In genomic region chr3:133441867-133442270, GRCh38 we compare ENCODE assay signal across 8 cellular contexts. TPM values are rescaled to one million over a fixed set of nuclear protein-coding genes. Genes with fewer than 3 reads are reported as not detected.
DNase-seq lines count a peak whose midpoint lies in the region; ATAC-seq, FAIRE-seq and TF ChIP-seq lines count a peak whose summit lies in the region.

No MANE protein-coding gene starts in this region.

- no peak for TF ChIP-seq POLR2A in HepG2 (IDR thresholded peaks at IDR 0.05; ENCODE audit: insufficient read depth in 1 of 2, low read depth in 2 of 2, low read length in 2 of 2)
- no peak for TF ChIP-seq POLR2A in adrenal gland (IDR thresholded peaks at IDR 0.05)

- intact Hi-C loops in HepG2 (cut with micrococcal nuclease; ENCODE audit: unreplicated experiment) (loop anchor here (5.0 kb wide), 1 partner anchor 135 kb away; no protein-coding TSS in a partner anchor), left ventricle myocardium inferior (cut with micrococcal nuclease) (no loop called here), adrenal gland (cut with DNase I) (no loop called here)

- H3K36me3 ChIP-seq in Karpas-422 (ENCODE audit: insufficient read depth, low read length): no peaks in the 10 kb centered on the region
- no peaks in the 10 kb centered on the region for H3K36me3 ChIP-seq in HepG2 (replicated peaks in 1 of 2; ENCODE audit: control insufficient read depth in 1 of 2, insufficient read depth in 2 of 2, low read length in 2 of 2)
- H3K36me3 ChIP-seq in left ventricle myocardium inferior: no peaks in the 10 kb centered on the region
- no peaks in the 10 kb centered on the region for H3K36me3 ChIP-seq in adrenal gland (replicated peaks in 1 of 2)

- TF ChIP-seq CTCF in HepG2 (CRISPR knock-in tag; IDR thresholded peaks at IDR 0.05): no peak
- no peak for TF ChIP-seq CTCF in left ventricle myocardium inferior (IDR thresholded peaks at IDR 0.05; ENCODE audit: borderline replicate concordance)
- TF ChIP-seq CTCF in adrenal gland (IDR thresholded peaks at IDR 0.05): no peak

- H3K9ac ChIP-seq in Karpas-422 (ENCODE audit: low read length) (peak overlapping the region; percentile 25), HepG2 (ENCODE audit: insufficient read depth, low read depth, low read length) (no peak overlapping the region)

- no peaks in the 10 kb centered on the region; the same call in 1 of the 2 replicates for H3K9me3 ChIP-seq in Karpas-422 (ENCODE audit: low read length)
- no peaks in the 10 kb centered on the region for H3K9me3 ChIP-seq in HepG2 (ENCODE audit: low read length)
- no peaks in the 10 kb centered on the region for H3K9me3 ChIP-seq in left ventricle myocardium inferior (replicated peaks)
- H3K9me3 ChIP-seq in adrenal gland (replicated peaks in 1 of 3): no peaks in the 10 kb centered on the region

- H3K4me1 ChIP-seq in Karpas-422 (ENCODE audit: low read length) (peaks cover 80% of the 10 kb centered on the region), HepG2 (ENCODE audit: insufficient read depth, low read length) (peaks cover 27% of the 10 kb centered on the region), left ventricle myocardium inferior (peaks cover 3% of the 10 kb centered on the region), adrenal gland (replicated peaks in 1 of 2) (no peaks in the 10 kb centered on the region)

- no TSS peak for BruUV-seq in HepG2 (replicated peaks; lab: Mats Ljungman, UMichigan)

- ATAC-seq in GM18520 (IDR thresholded peaks at IDR 0.05; ENCODE audit: unreplicated experiment) (peak; percentile 58), GM21619 (IDR thresholded peaks at IDR 0.05; ENCODE audit: unreplicated experiment) (peak; percentile 78), HepG2 (peak; percentile 56)

- FAIRE-seq in HepG2 (lab: Jason Lieb, UNC): no peak

- POLR2A ChIA-PET in HepG2 (lab: Yijun Ruan, JAX): interaction anchor here (1.4 kb wide), 1 partner anchor 11 kb away, joined by 4 read pairs; no protein-coding TSS in a partner anchor

- TF ChIP-seq EP300 in HepG2 (IDR thresholded peaks at IDR 0.05; ENCODE audit: low read depth in 2 of 2, low read length in 2 of 2) (no peak), HepG2 (CRISPR knock-in tag; IDR thresholded peaks at IDR 0.05; ENCODE audit: borderline replicate concordance) (no peak)

- H3K79me2 ChIP-seq in Karpas-422 (ENCODE audit: low read length) (no peaks in the 10 kb centered on the region), HepG2 (ENCODE audit: insufficient read depth, low read length) (no peaks in the 10 kb centered on the region)

- H3K4me2 ChIP-seq in Karpas-422 (ENCODE audit: low read depth, low read length, poor library complexity, severe bottlenecking) (peak overlapping the region; percentile 31), HepG2 (ENCODE audit: low read depth, low read length) (peak overlapping the region; percentile 68)

- TF ChIP-seq RAD21 in HepG2 (CRISPR knock-in tag; IDR thresholded peaks at IDR 0.05): no peak

- 0 out of 2 replicates have a peak overlapping the region, but pooled peaks have one; percentile 17 for H2AFZ ChIP-seq in Karpas-422 (ENCODE audit: low read length)
- H2AFZ ChIP-seq in HepG2 (ENCODE audit: low read length): peak overlapping the region; percentile 80

- H3K27me3 ChIP-seq in Karpas-422 (ENCODE audit: low read length) (no peaks in the 10 kb centered on the region), HepG2 (ENCODE audit: control insufficient read depth in 1 of 2, insufficient read depth in 2 of 2, low read length in 2 of 2) (no peaks in the 10 kb centered on the region), left ventricle myocardium inferior (ENCODE audit: low read depth) (no peaks in the 10 kb centered on the region), adrenal gland (no peaks in the 10 kb centered on the region)

- DNase-seq in Karpas-422: no peak
- DNase-seq in HepG2 (ENCODE audit: low spot score): no peak
- DNase-seq in left ventricle myocardium inferior: no peak
- no peak for DNase-seq in putamen (ENCODE audit: low spot score)
- DNase-seq in HPDE6-E6E7 (ENCODE audit: extremely low spot score): no peak
- no peak for DNase-seq in adrenal gland

- in situ Hi-C loops in HepG2 (cut with HindIII; ENCODE audit: extremely low pct_ligation_motif_present, low pct_unique_long_range_greater_than_20kb): no loop called here

- H3K27ac ChIP-seq in Karpas-422 (ENCODE audit: low read length) (peak overlapping the region; percentile 98), HepG2 (ENCODE audit: extremely low read length, insufficient read depth, low read length) (no peak overlapping the region), left ventricle myocardium inferior (replicated peaks) (no peak overlapping the region), adrenal gland (no peak overlapping the region)

- no peak overlapping the region for H3K4me3 ChIP-seq in Karpas-422 (ENCODE audit: low read length)
- peak overlapping the region; percentile 14 to 60 (median 46); a peak in 5 of 6 replicates for H3K4me3 ChIP-seq in HepG2 (replicated peaks in 1 of 3; ENCODE audit: insufficient read depth in 1 of 3, low read depth in 2 of 3, low read length in 3 of 3)
- no peak overlapping the region for H3K4me3 ChIP-seq in left ventricle myocardium inferior
- no peak overlapping the region for H3K4me3 ChIP-seq in adrenal gland

- H3K9me2 ChIP-seq in Karpas-422 (replicated peaks; ENCODE audit: insufficient read depth, low read length): no peaks in the 10 kb centered on the region

- WGBS in HepG2 (ENCODE audit: low lambda C conversion rate): 16% methylated on average over 3 of the region's 3 CpGs
- 58 to 73% (median 67%) methylated on average over 3 of the region's 3 CpGs for WGBS in adrenal gland, 4 donors

- CTCF ChIA-PET in HepG2 (lab: Yijun Ruan, JAX; ENCODE audit: low intra/inter-chr PET ratio, low total read pairs): no interaction called here

- H4K20me1 ChIP-seq in Karpas-422 (ENCODE audit: insufficient read depth, low read depth, low read length) (no peaks in the 10 kb centered on the region), HepG2 (ENCODE audit: insufficient read depth, low read length) (no peaks in the 10 kb centered on the region)

TF ChIP-seq in HepG2, 621 proteins besides CTCF, POLR2A, EP300 and RAD21 (continues in another document):
- TF ChIP-seq RFXAP (CRISPR knock-in tag; IDR thresholded peaks at IDR 0.05; ENCODE audit: borderline replicate concordance) (no peak), JUND (CRISPR knock-in tag; IDR thresholded peaks at IDR 0.05) (no peak), MXD4 (CRISPR knock-in tag; IDR thresholded peaks at IDR 0.05) (no peak), ZNF770 (CRISPR knock-in tag; IDR thresholded peaks at IDR 0.05) (peak; percentile 56; the same call in 1 of the 2 replicates), ZNF441 (CRISPR knock-in tag; IDR thresholded peaks at IDR 0.05; ENCODE audit: borderline replicate concordance) (no peak), ZNF3 (CRISPR knock-in tag; IDR thresholded peaks at IDR 0.05) (0 out of 2 replicates have a peak, but pooled peaks have one; percentile 63), ZSCAN12 (CRISPR knock-in tag; IDR thresholded peaks at IDR 0.05) (no peak), ZNF720 (CRISPR knock-in tag; IDR thresholded peaks at IDR 0.05) (no peak)

RNA-seq across cellular contexts. Expression of gene BFSP2, which starts 42.0 kb away (rescaled TPM):
- total RNA-seq in Karpas-422 (2014; rRNA removed; shearing (Covaris generic); ENCODE audit: low replicate concordance): 33.1 and 44.7 TPM in 2 replicates
- total RNA-seq in HepG2 (2016; rRNA removed; fragmentation: Illumina TruSeq; extraction: Trizol) (not detected in 2 replicates), left ventricle myocardium inferior (not detected), adrenal gland (not detected)
- not detected in 2 replicates for total RNA-seq in HepG2 (2016; cell fraction: cytosol; rRNA removed; fragmentation: Illumina TruSeq; extraction: Trizol; ENCODE audit: low read depth)
- total RNA-seq in HepG2 (2016; cell fraction: insoluble cytoplasmic fraction; rRNA removed; fragmentation: Illumina TruSeq; extraction: Trizol): not detected in 2 replicates
- total RNA-seq in HepG2 (2016; cell fraction: membrane; rRNA removed; fragmentation: Illumina TruSeq; extraction: Trizol): not detected in 2 replicates
- total RNA-seq in HepG2 (2016; cell fraction: nucleus; rRNA removed; fragmentation: Illumina TruSeq; extraction: Trizol): not detected in 2 replicates
- polyA plus RNA-seq in HepG2 (2011; rRNA removed) (not detected in 2 replicates), adrenal gland (not detected)
- not detected in 2 replicates for polyA plus RNA-seq in HepG2 (2011; cell fraction: cytosol; rRNA removed)
- polyA plus RNA-seq in HepG2 (2011; cell fraction: nucleus; rRNA removed): not detected in 2 replicates
- not detected in 2 replicates for polyA plus RNA-seq in HepG2 (2012)
- not detected in 2 replicates for polyA plus RNA-seq in HepG2 (2016; cell fraction: cytosol; fragmentation: Illumina TruSeq; extraction: Trizol; ENCODE audit: low read depth)
- polyA plus RNA-seq in HepG2 (2016; cell fraction: insoluble cytoplasmic fraction; fragmentation: Illumina TruSeq; extraction: Trizol; ENCODE audit: low read depth): not detected in 2 replicates
- polyA plus RNA-seq in HepG2 (2016; cell fraction: membrane; fragmentation: Illumina TruSeq; extraction: Trizol; ENCODE audit: low read depth): not detected in 2 replicates
- polyA plus RNA-seq in HepG2 (2016; cell fraction: nucleus; fragmentation: Illumina TruSeq; extraction: Trizol; ENCODE audit: insufficient read depth, low read depth): not detected in 2 replicates
- polyA minus RNA-seq in HepG2 (2011; rRNA and poly(A)+ RNA removed; ENCODE audit: low replicate concordance): not detected in 2 replicates
- not detected in 2 replicates for polyA minus RNA-seq in HepG2 (2011; cell fraction: cytosol; rRNA and poly(A)+ RNA removed)
- not detected in 2 replicates for polyA minus RNA-seq in HepG2 (2011; cell fraction: nucleus; rRNA and poly(A)+ RNA removed)

Comparison
In these comparisons a context has a peak if more than half of its experiments do, and no peak if none do; other contexts are left out.
1. H3K4me3 ChIP-seq: peak in HepG2 (3 of 3); none in Karpas-422 (single experiment), left ventricle myocardium inferior (single experiment) and adrenal gland (0 of 4).
2. RNA of gene BFSP2, which starts 42.0 kb away (total RNA-seq): 33.1 to 44.7 TPM in Karpas-422; not detected in HepG2, not detected in left ventricle myocardium inferior (single experiment) and not detected in adrenal gland; every median in the first group is over 10 times any median in the second.
3. Peak in every context shown above with its lines, with median percentiles within 50 percentile points of each other: ATAC-seq.